Comparison of ENCODE assay signal across 12 cellular contexts in genomic region chr5:151067632-151068031, GRCh38. TPM values are rescaled to one million over a fixed set of nuclear protein-coding genes. Genes with fewer than 3 reads are reported as not detected.
DNase-seq lines count a peak whose midpoint lies in the region; ATAC-seq and TF ChIP-seq lines count a peak whose summit lies in the region.
"Had no signal": no experiment of that assay in that cellular context is flagged by ENCODE, and none has a peak within 500 bp of the region (broad histone marks: within the 10 kb centered on the region; RNA-seq: fewer than 3 reads in every experiment).

No MANE protein-coding gene starts in this region.

- no peak for TF ChIP-seq POLR2A in erythroblast (IDR thresholded peaks at IDR 0.05; ENCODE audit: low read length)

- TF ChIP-seq CTCF in HFFc6 (IDR thresholded peaks at IDR 0.05): no peak
- no peak for TF ChIP-seq CTCF in neural crest cell (conservative IDR thresholded peaks at IDR 0.05)

- H3K9me3 Mint-ChIP-seq in HFFc6: no peaks in the 10 kb centered on the region
- H3K9me3 Mint-ChIP-seq in central memory CD8-positive, alpha-beta T cell: no peaks in the 10 kb centered on the region
- no peaks in the 10 kb centered on the region for H3K9me3 Mint-ChIP-seq in neural crest cell
- H3K9me3 Mint-ChIP-seq: CD14-positive monocyte had no signal

- H3K27ac Mint-ChIP-seq in HFFc6: peak overlapping the region; percentile 74; the same call in 1 of the 2 replicates
- peak overlapping the region; percentile 81 for H3K27ac Mint-ChIP-seq in central memory CD8-positive, alpha-beta T cell (ENCODE audit: low read depth)
- peak overlapping the region; percentile 94 for H3K27ac Mint-ChIP-seq in neural crest cell (ENCODE audit: unreplicated experiment)

- DNase-seq in CD1c-positive myeloid dendritic cell (ENCODE audit: extremely low spot score) (peak; percentile 68), HFFc6 (no peak), neural crest cell (ENCODE audit: low read depth, low spot score) (no peak), SK-N-DZ (ENCODE audit: low spot score) (no peak), erythroblast (lab: John Stamatoyannopoulos, UW) (no peak), DMS153 treated with DMSO at 0.1 percent for 48 hours (lab: John Stamatoyannopoulos, UW; ENCODE audit: unreplicated experiment) (no peak)
- no peak for DNase-seq in central memory CD8-positive, alpha-beta T cell (ENCODE audit: low spot score in 2 of 2)
- no peak for DNase-seq in effector CD8-positive, alpha-beta T cell (lab: John Stamatoyannopoulos, UW)
- DNase-seq: effector memory CD4-positive, alpha-beta T cell; NCI-H510A treated with DMSO at 0.1 percent for 48 hours had no signal

- ATAC-seq in central memory CD8-positive, alpha-beta T cell (replicated peaks; ENCODE audit: extremely low read depth, poor library complexity, severe bottlenecking): no peak

- H3K4me3 Mint-ChIP-seq in HFFc6 (no peak overlapping the region), neural crest cell (no peak overlapping the region)
- peak overlapping the region; percentile 39 for H3K4me3 Mint-ChIP-seq in central memory CD8-positive, alpha-beta T cell
- H3K4me3 Mint-ChIP-seq: CD14-positive monocyte had no signal

- H3K36me3 Mint-ChIP-seq in HFFc6 (ENCODE audit: low read depth) (peaks cover 10% of the 10 kb centered on the region), neural crest cell (ENCODE audit: low read depth) (no peaks in the 10 kb centered on the region)
- peaks cover 31% of the 10 kb centered on the region for H3K36me3 Mint-ChIP-seq in central memory CD8-positive, alpha-beta T cell (ENCODE audit: insufficient read depth)

- H3K4me1 Mint-ChIP-seq in HFFc6 (ENCODE audit: low read depth) (peaks cover 92% of the 10 kb centered on the region), neural crest cell (peaks cover 25% of the 10 kb centered on the region)
- peaks cover 71% of the 10 kb centered on the region for H3K4me1 Mint-ChIP-seq in central memory CD8-positive, alpha-beta T cell

- H3K27me3 Mint-ChIP-seq in HFFc6 (ENCODE audit: insufficient read depth) (no peaks in the 10 kb centered on the region), neural crest cell (ENCODE audit: low read depth) (no peaks in the 10 kb centered on the region)
- no peaks in the 10 kb centered on the region for H3K27me3 Mint-ChIP-seq in central memory CD8-positive, alpha-beta T cell

RNA-seq across cellular contexts. Expression of gene TNIP1, which starts 13.2 kb away (rescaled TPM):
- 100 to 1,000 TPM in 1 of 6 experiments, 10 to 100 TPM in 5; 81.5 to 105 (median 89.5) TPM for total RNA-seq in HFFc6 (2021; fragmentation: NEBNext Ultra II Directional; extraction: Animal tissue kit (Norgen Biotek cat#: 25700))
- total RNA-seq in neural crest cell: 34.6 and 37.1 TPM in 2 replicates
- polyA plus RNA-seq in SK-N-DZ (2014; cell fraction: cytosol; rRNA removed): 28.2 and 39.3 TPM in 2 replicates
- 16.4 and 27.8 TPM in 2 replicates for polyA plus RNA-seq in SK-N-DZ (2014; cell fraction: nucleus; rRNA removed)

RNA-seq across cellular contexts. Expression of gene GPX3, which starts 47.2 kb away (rescaled TPM):
- total RNA-seq in HFFc6 (2021; fragmentation: NEBNext Ultra II Directional; extraction: Animal tissue kit (Norgen Biotek cat#: 25700)): 1 to 10 TPM in 1 of 6 experiments, under 1 TPM in 5; 0.66 to 1.2 (median 0.77) TPM
- total RNA-seq in neural crest cell: 4.6 and 4.8 TPM in 2 replicates
- polyA plus RNA-seq in SK-N-DZ (2014; cell fraction: cytosol; rRNA removed): 18.0 and 24.9 TPM in 2 replicates
- polyA plus RNA-seq in SK-N-DZ (2014; cell fraction: nucleus; rRNA removed): 6.9 and 9.1 TPM in 2 replicates
- total RNA-seq: MCF 10A had no signal
